ENCODE assay signal across 1 cellular context in the genomic region with DNA sequence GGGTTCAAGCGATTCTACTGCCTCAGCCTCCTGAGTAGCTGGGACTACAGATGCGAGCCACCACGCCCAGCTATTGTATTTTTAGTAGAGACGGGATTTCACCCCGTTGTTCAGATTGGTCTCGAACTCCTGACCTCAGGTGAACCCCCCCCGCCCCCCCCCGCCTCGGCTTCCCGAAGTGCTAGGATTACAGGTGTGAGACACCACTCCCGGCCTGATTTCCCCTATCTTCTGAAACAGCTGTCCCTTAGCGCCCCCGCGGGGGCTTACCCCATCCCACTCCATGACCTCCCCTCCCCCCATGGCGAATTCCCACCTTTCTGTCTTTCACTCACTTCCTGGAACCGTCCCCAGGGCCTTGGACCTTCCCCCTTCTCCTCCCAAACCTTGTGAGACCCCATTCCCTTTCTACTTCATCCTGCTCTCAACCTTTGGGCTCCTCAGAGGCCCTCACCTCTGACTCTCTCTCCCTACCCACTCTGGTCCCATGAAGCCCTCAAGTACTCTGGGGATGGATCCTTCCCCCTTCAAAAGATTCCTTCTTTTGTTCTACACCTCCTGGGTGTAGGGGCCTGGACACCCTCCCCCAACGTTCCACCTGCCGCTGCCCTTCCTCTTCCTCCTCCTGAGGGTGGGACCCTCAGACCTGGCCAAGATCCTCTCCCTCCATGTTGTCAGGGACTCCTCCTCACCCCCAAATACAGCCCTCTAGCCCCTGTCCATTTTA.
TF ChIP-seq lines count a peak whose summit lies in the region.

No MANE protein-coding gene starts in this region.

TF ChIP-seq in endothelial cell of umbilical vein, 7 proteins besides CTCF, POLR2A, EP300 and RAD21:
- TF ChIP-seq JUN (IDR thresholded peaks at IDR 0.05; ENCODE audit: borderline replicate concordance, insufficient read depth, insufficient read length, low read depth) (no peak), FOS (IDR thresholded peaks at IDR 0.05; ENCODE audit: borderline replicate concordance, insufficient read depth, low read length) (no peak), POLR2AphosphoS5 (IDR thresholded peaks at IDR 0.05; ENCODE audit: insufficient read depth, low read depth, low read length) (no peak), MYC (IDR thresholded peaks at IDR 0.05; ENCODE audit: low read depth, low read length) (no peak), EZH2 (IDR thresholded peaks at IDR 0.05; ENCODE audit: borderline replicate concordance, low read depth, low read length, severe bottlenecking) (no peak), GATA2 (IDR thresholded peaks at IDR 0.05; ENCODE audit: insufficient read depth, insufficient read length, low read depth, low read length) (no peak)
- TF ChIP-seq, protein P1, sequence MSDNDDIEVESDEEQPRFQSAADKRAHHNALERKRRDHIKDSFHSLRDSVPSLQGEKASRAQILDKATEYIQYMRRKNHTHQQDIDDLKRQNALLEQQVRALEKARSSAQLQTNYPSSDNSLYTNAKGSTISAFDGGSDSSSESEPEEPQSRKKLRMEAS (IDR thresholded peaks at IDR 0.05; ENCODE audit: insufficient read depth, insufficient read length): no peak
